In the genomic region with DNA sequence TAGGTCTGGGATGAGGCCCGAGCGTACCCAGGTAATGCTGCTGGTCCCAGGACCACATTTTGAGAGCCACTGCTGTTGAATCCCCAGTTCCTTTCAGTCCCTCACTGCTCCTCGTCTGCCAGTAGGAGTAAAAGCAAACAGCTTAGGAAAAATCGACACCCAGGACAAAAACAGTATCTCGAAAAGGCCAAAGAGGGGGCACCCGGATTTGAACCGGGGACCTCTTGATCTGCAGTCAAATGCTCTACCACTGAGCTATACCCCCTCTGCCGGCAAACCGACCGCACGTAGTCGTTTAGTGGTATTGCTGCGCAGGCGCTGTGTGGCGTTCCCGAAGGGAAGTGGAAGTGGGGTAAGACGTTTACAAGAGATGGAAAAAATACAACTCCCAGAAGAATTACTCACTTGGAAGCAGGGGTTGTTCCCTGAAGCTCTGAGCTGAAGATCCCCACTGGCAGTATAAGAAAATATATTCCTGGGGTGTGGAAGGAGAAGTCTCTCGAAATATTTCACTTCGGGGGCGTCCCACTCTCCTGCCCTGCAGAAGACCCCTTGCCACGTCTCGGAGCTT, we compare ENCODE assay signal across 8 cellular contexts. TPM values are rescaled to one million over a fixed set of nuclear protein-coding genes. Genes with fewer than 3 reads are reported as not detected.
DNase-seq lines count a peak whose midpoint lies in the region; ATAC-seq, FAIRE-seq and TF ChIP-seq lines count a peak whose summit lies in the region.

No MANE protein-coding gene starts in this region.

- H3K36me3 Mint-ChIP-seq in immature natural killer cell = peaks cover 0 to 5% (median 0%) of the 10 kb centered on the region in 3 donors

- no peak for TF ChIP-seq CTCF in GM10266 (IDR thresholded peaks at IDR 0.05; ENCODE audit: control insufficient read depth, insufficient read depth, low read depth, missing control alignments)

- H3K27me3 Mint-ChIP-seq in immature natural killer cell (ENCODE audit: low read depth in 3 of 3) = peaks cover 35 to 49% (median 39%) of the 10 kb centered on the region in 3 donors

- H3K4me1 Mint-ChIP-seq in immature natural killer cell = peaks cover 45 to 53% of the 10 kb centered on the region in 2 donors

- peaks cover 0 to 6% (median 0%) of the 10 kb centered on the region in 6 donors for H3K9me3 Mint-ChIP-seq in immature natural killer cell

- H3K4me3 Mint-ChIP-seq in immature natural killer cell = peak overlapping the region; percentile 97 to 100 (median 98)

- ATAC-seq in HG03108 (IDR thresholded peaks at IDR 0.05; ENCODE audit: unreplicated experiment) (peak; percentile 48), GM21576 (IDR thresholded peaks at IDR 0.05; ENCODE audit: unreplicated experiment) (no peak)

- H3K27ac ChIP-seq in caudate nucleus (ENCODE audit: low read depth, low read length) = peak overlapping the region; percentile 91
- H3K27ac ChIP-seq in small intestine (ENCODE audit: low read depth in 1 of 2, low read length in 1 of 2) = peak overlapping the region; percentile 61 to 85

- WGBS in small intestine, 3 donors = 0% methylated on average over 22 of the region's 22 CpGs

- H3K27ac Mint-ChIP-seq in immature natural killer cell = peak overlapping the region; percentile 87 to 98 (median 94)

- H3K36me3 ChIP-seq in small intestine (ENCODE audit: control insufficient read depth in 2 of 2, insufficient read depth in 2 of 2, low read length in 2 of 2) = no peaks in the 10 kb centered on the region

- no peak for FAIRE-seq in small intestine (lab: Jason Lieb, UNC)

- H3K9me3 ChIP-seq in small intestine (ENCODE audit: control insufficient read depth, low read depth) = no peaks in the 10 kb centered on the region

- no peaks in the 10 kb centered on the region for H3K4me1 ChIP-seq in small intestine (ENCODE audit: control insufficient read depth in 2 of 2, insufficient read depth in 1 of 2, low read depth in 1 of 2, low read length in 1 of 2)

- peak overlapping the region; percentile 44 to 72 for H3K4me3 ChIP-seq in small intestine (ENCODE audit: low read depth in 1 of 2, low read length in 2 of 2)

- H3K27me3 ChIP-seq in small intestine (ENCODE audit: control insufficient read depth in 2 of 2, insufficient read depth in 2 of 2, low read length in 2 of 2) = no peaks in the 10 kb centered on the region

- DNase-seq in GM10266 (ENCODE audit: extremely low spot score) (peak; percentile 70), NCI-H345 treated with DMSO at 0.1 percent for 48 hours (lab: John Stamatoyannopoulos, UW; ENCODE audit: unreplicated experiment) (peak; percentile 74), caudate nucleus (lab: John Stamatoyannopoulos, UW) (peak; percentile 45 to 96 (median 86)), immature natural killer cell (peak; percentile 89 to 92 (median 89)), small intestine (peak; percentile 91)
- peak; percentile 89 for DNase-seq in activated CD4-positive, CD25-positive, alpha-beta regulatory T cell treated with anti-CD3 and anti-CD28 coated beads, Interleukin-2, amount 50 U/mL, for 16 hours (ENCODE audit: low read depth, low spot score)

RNA-seq across cellular contexts. Expression of a gene that starts 2.2 kb away (rescaled TPM):
- 1 to 10 TPM; 2.8 to 9.7 (median 6.8) TPM for polyA plus RNA-seq in immature natural killer cell
- 10 to 100 TPM in 1 of 3 donors, 1 to 10 TPM in 2; 3.3 to 12.7 (median 3.5) TPM for polyA plus RNA-seq in small intestine

RNA-seq across cellular contexts. Expression of a gene that starts 12.3 kb away (rescaled TPM):
- polyA plus RNA-seq in immature natural killer cell (not detected), small intestine (not detected)

RNA-seq across cellular contexts. Expression of a gene that starts 43.8 kb away (rescaled TPM):
- 1 to 10 TPM in 1 of 3 donors, under 1 TPM in 1, not detected in 1; 0.48 to 5.0 TPM for polyA plus RNA-seq in immature natural killer cell
- polyA plus RNA-seq in small intestine = 1 to 10 TPM in 1 of 3 donors, under 1 TPM in 2; 0.45 to 3.7 (median 0.81) TPM

RNA-seq across cellular contexts. Expression of a gene that starts 46.5 kb away (rescaled TPM):
- polyA plus RNA-seq in immature natural killer cell (1,000 to 10,000 TPM; 1,129 to 1,798 (median 1,451) TPM), small intestine (1,000 to 10,000 TPM; 1,923 to 3,263 (median 3,147) TPM)
